Comparison of ENCODE assay signal across 22 cellular contexts in the genomic region with DNA sequence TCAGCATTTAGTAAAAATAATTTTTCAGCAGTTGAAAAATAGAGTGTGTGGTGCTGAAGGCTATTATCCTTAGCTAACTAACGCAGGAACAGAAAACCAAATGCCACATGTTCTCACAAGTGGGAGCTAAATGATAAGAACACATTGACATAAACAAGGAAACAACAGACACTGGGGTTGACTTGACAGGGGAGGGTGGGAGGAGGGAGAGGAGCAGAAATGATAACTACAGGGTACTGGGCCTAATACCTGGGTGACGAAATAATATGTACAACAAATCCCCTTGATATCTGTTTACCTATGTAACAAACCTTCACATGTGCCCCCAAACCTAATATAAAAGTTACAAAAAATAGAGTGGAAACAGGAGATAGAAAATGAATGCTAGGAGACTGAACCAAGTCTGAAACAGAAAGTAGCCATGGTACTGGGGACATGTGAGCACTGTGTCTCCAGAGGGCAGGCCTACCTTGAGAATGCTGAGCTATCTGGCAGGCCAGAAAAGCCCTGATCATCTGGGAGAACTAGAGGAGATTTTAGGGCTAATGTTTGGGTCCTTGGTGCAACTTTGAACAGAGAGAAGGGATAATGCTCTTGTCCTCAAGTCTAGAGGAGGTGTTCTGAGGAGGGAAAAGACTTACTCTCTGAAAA. TPM values are rescaled to one million over a fixed set of nuclear protein-coding genes. Genes with fewer than 3 reads are reported as not detected.
DNase-seq lines count a peak whose midpoint lies in the region; ATAC-seq lines count a peak whose summit lies in the region.
"Had no signal": no experiment of that assay in that cellular context is flagged by ENCODE, and none has a peak within 500 bp of the region (broad histone marks: within the 10 kb centered on the region; RNA-seq: fewer than 3 reads in every experiment).

No MANE protein-coding gene starts in this region.

- peaks cover 42% of the 10 kb centered on the region for H3K4me1 Mint-ChIP-seq in activated CD4-positive, alpha-beta T cell treated with anti-CD3 and anti-CD28 coated beads, Interleukin-2, amount 10 ng/mL, durations not matched to agents 7 days and 5 days
- peaks cover 11% of the 10 kb centered on the region for H3K4me1 Mint-ChIP-seq in activated T-helper 17 cell treated with anti-CD3 and anti-CD28 coated beads, Interleukin-2, amount 50 U/mL, for 72 hours
- peaks cover 0 to 8% of the 10 kb centered on the region in 2 donors for H3K4me1 Mint-ChIP-seq in natural killer cell treated with Interleukin-12 subunit alpha and Interleukin-12 subunit beta and Interleukin-15 and Interleukin-18, amount 100 ng/mL, for 72 hours (ENCODE audit: low read depth in 2 of 2)

- H3K9me3 Mint-ChIP-seq in activated CD4-positive, alpha-beta T cell treated with anti-CD3 and anti-CD28 coated beads, Interleukin-2, amount 10 ng/mL, durations not matched to agents 7 days and 5 days: peaks cover 11% of the 10 kb centered on the region
- H3K9me3 Mint-ChIP-seq in activated T-helper 17 cell treated with anti-CD3 and anti-CD28 coated beads, Interleukin-2, amount 50 U/mL, for 72 hours: no peaks in the 10 kb centered on the region
- H3K9me3 Mint-ChIP-seq in natural killer cell treated with Interleukin-12 subunit alpha and Interleukin-12 subunit beta and Interleukin-15 and Interleukin-18, amount 100 ng/mL, for 72 hours: peaks cover 3% of the 10 kb centered on the region

- DNase-seq in activated CD4-positive, alpha-beta T cell treated with anti-CD3 and anti-CD28 coated beads, Interleukin-2, amount 10 ng/mL, durations not matched to agents 7 days and 5 days: no peak
- no peak for DNase-seq in activated CD4-positive, alpha-beta T cell treated with anti-CD3 and anti-CD28 coated beads, Interleukin-2, amount 50 U/mL, for 48 hours
- DNase-seq in natural killer cell treated with Interleukin-12 subunit alpha and Interleukin-12 subunit beta and Interleukin-15 and Interleukin-18, amount 100 ng/mL, for 72 hours (ENCODE audit: low spot score): no peak
- DNase-seq: anterior cingulate cortex; effector memory CD4-positive, alpha-beta T cell; GF-D8; NCI-H1930; NCI-H446 treated with DMSO at 0.1 percent for 48 hours; occipital lobe; stimulated activated CD4-positive, alpha-beta T cell treated with anti-CD3 and anti-CD28 coated beads, Interleukin-15, amount 100 ng/mL, for 24 hours; T-cell; WERI-Rb-1 had no signal

- CTCF ChIA-PET in activated CD4-positive, alpha-beta T cell treated with anti-CD3 and anti-CD28 coated beads, Interleukin-2, amount 10 ng/mL, durations not matched to agents 7 days and 5 days (lab: Charles Lee): interaction anchor here (0.8 kb wide), 1 partner anchor 460 kb away, joined by 3 read pairs; no protein-coding TSS in a partner anchor

- H3K27ac Mint-ChIP-seq in activated CD4-positive, alpha-beta T cell treated with anti-CD3 and anti-CD28 coated beads, Interleukin-2, amount 10 ng/mL, durations not matched to agents 7 days and 5 days: peak overlapping the region; percentile 11
- H3K27ac Mint-ChIP-seq in activated T-helper 17 cell treated with anti-CD3 and anti-CD28 coated beads, Interleukin-2, amount 50 U/mL, for 72 hours: peak overlapping the region; percentile 60
- H3K27ac Mint-ChIP-seq in natural killer cell treated with Interleukin-12 subunit alpha and Interleukin-12 subunit beta and Interleukin-15 and Interleukin-18, amount 100 ng/mL, for 72 hours: no peak overlapping the region
- H3K27ac Mint-ChIP-seq: activated T-helper 2 cell treated with anti-CD3 and anti-CD28 coated beads, Interferon-gamma antibody, Interleukin-2, Interleukin-4, amounts not matched to agents 10 μg/mL and 5 μg/mL and 100 μg/mL, durations not matched to agents 14 hours and 24 hours and 36 hours; stimulated activated effector memory CD8-positive, alpha-beta T cell treated with anti-CD3 and anti-CD28 coated beads, Interleukin-12 subunit alpha, Interleukin-12 subunit beta, amount 100 ng/mL, for 72 hours; T-cell had no signal

- POLR2A ChIA-PET in activated CD4-positive, alpha-beta T cell treated with anti-CD3 and anti-CD28 coated beads, Interleukin-2, amount 10 ng/mL, durations not matched to agents 7 days and 5 days (lab: Charles Lee): no interaction called here

- ATAC-seq in GM18861 (IDR thresholded peaks at IDR 0.05; ENCODE audit: unreplicated experiment): peak; percentile 32
- ATAC-seq in HG02610 (IDR thresholded peaks at IDR 0.05; ENCODE audit: unreplicated experiment): peak; percentile 51
- ATAC-seq in activated T-helper 17 cell treated with anti-CD3 and anti-CD28 coated beads, Interleukin-2, amount 50 U/mL, for 72 hours (replicated peaks): no peak
- ATAC-seq in HG02870 (IDR thresholded peaks at IDR 0.05; ENCODE audit: unreplicated experiment): no peak
- ATAC-seq in natural killer cell treated with Interleukin-12 subunit alpha and Interleukin-12 subunit beta and Interleukin-15 and Interleukin-18, amount 100 ng/mL, for 72 hours: no peak
- ATAC-seq in GM21737 (IDR thresholded peaks at IDR 0.05; ENCODE audit: unreplicated experiment): no peak
- ATAC-seq: left lobe of liver; stimulated activated effector memory CD8-positive, alpha-beta T cell treated with anti-CD3 and anti-CD28 coated beads, Interleukin-12 subunit alpha, Interleukin-12 subunit beta, amount 100 ng/mL, for 72 hours; T-cell had no signal

- H3K27me3 Mint-ChIP-seq in activated CD4-positive, alpha-beta T cell treated with anti-CD3 and anti-CD28 coated beads, Interleukin-2, amount 10 ng/mL, durations not matched to agents 7 days and 5 days: no peaks in the 10 kb centered on the region
- peaks cover 6% of the 10 kb centered on the region for H3K27me3 Mint-ChIP-seq in activated T-helper 17 cell treated with anti-CD3 and anti-CD28 coated beads, Interleukin-2, amount 50 U/mL, for 72 hours
- H3K27me3 Mint-ChIP-seq in natural killer cell treated with Interleukin-12 subunit alpha and Interleukin-12 subunit beta and Interleukin-15 and Interleukin-18, amount 100 ng/mL, for 72 hours: peaks cover 0 to 10% of the 10 kb centered on the region in 2 donors

- no peak overlapping the region for H3K4me3 Mint-ChIP-seq in activated CD4-positive, alpha-beta T cell treated with anti-CD3 and anti-CD28 coated beads, Interleukin-2, amount 10 ng/mL, durations not matched to agents 7 days and 5 days
- H3K4me3 Mint-ChIP-seq in activated T-helper 17 cell treated with anti-CD3 and anti-CD28 coated beads, Interleukin-2, amount 50 U/mL, for 72 hours: no peak overlapping the region
- no peak overlapping the region for H3K4me3 Mint-ChIP-seq in natural killer cell treated with Interleukin-12 subunit alpha and Interleukin-12 subunit beta and Interleukin-15 and Interleukin-18, amount 100 ng/mL, for 72 hours
- H3K4me3 Mint-ChIP-seq: stimulated activated effector memory CD8-positive, alpha-beta T cell treated with anti-CD3 and anti-CD28 coated beads, Interleukin-12 subunit alpha, Interleukin-12 subunit beta, amount 100 ng/mL, for 72 hours; T-cell had no signal

- H3K36me3 Mint-ChIP-seq in activated CD4-positive, alpha-beta T cell treated with anti-CD3 and anti-CD28 coated beads, Interleukin-2, amount 10 ng/mL, durations not matched to agents 7 days and 5 days (ENCODE audit: low read depth): peaks cover 4% of the 10 kb centered on the region
- no peaks in the 10 kb centered on the region for H3K36me3 Mint-ChIP-seq in activated T-helper 17 cell treated with anti-CD3 and anti-CD28 coated beads, Interleukin-2, amount 50 U/mL, for 72 hours (ENCODE audit: low read depth)
- peaks cover 7% of the 10 kb centered on the region for H3K36me3 Mint-ChIP-seq in natural killer cell treated with Interleukin-12 subunit alpha and Interleukin-12 subunit beta and Interleukin-15 and Interleukin-18, amount 100 ng/mL, for 72 hours
- H3K36me3 Mint-ChIP-seq: stimulated activated effector memory CD8-positive, alpha-beta T cell treated with anti-CD3 and anti-CD28 coated beads, Interleukin-12 subunit alpha, Interleukin-12 subunit beta, amount 100 ng/mL, for 72 hours had no signal

RNA-seq across cellular contexts. Expression of a gene that starts 4.7 kb away (rescaled TPM):
- not detected for total RNA-seq in activated CD4-positive, alpha-beta T cell treated with anti-CD3 and anti-CD28 coated beads, Interleukin-2, amount 10 ng/mL, durations not matched to agents 7 days and 5 days
- not detected for total RNA-seq in activated T-helper 17 cell treated with anti-CD3 and anti-CD28 coated beads, Interleukin-2, amount 50 U/mL, for 72 hours
- not detected for total RNA-seq in natural killer cell treated with Interleukin-12 subunit alpha and Interleukin-12 subunit beta and Interleukin-15 and Interleukin-18, amount 100 ng/mL, for 72 hours
- total RNA-seq: A172; activated CD8-positive, alpha-beta memory T cell treated with anti-CD3 and anti-CD28 coated beads for 36 hours; activated T-helper 2 cell treated with anti-CD3 and anti-CD28 coated beads, Interferon-gamma antibody, Interleukin-2, Interleukin-4, amounts not matched to agents 10 μg/mL and 5 μg/mL and 100 μg/mL, durations not matched to agents 14 hours and 24 hours and 36 hours; left lobe of liver had no signal

RNA-seq across cellular contexts. Expression of a gene that starts 54.0 kb away (rescaled TPM):
- 10 to 100 TPM; 20.2 to 22.0 TPM for total RNA-seq in activated CD4-positive, alpha-beta T cell treated with anti-CD3 and anti-CD28 coated beads, Interleukin-2, amount 10 ng/mL, durations not matched to agents 7 days and 5 days
- total RNA-seq in activated T-helper 17 cell treated with anti-CD3 and anti-CD28 coated beads, Interleukin-2, amount 50 U/mL, for 72 hours: 10 to 100 TPM; 23.1 to 24.3 TPM
- 10 to 100 TPM; 26.4 to 46.0 TPM for total RNA-seq in natural killer cell treated with Interleukin-12 subunit alpha and Interleukin-12 subunit beta and Interleukin-15 and Interleukin-18, amount 100 ng/mL, for 72 hours

Comparison
In these comparisons a context has a peak if more than half of its experiments do, and no peak if none do; other contexts are left out.
1. H3K27ac Mint-ChIP-seq: peak in activated CD4-positive, alpha-beta T cell treated with anti-CD3 and anti-CD28 coated beads, Interleukin-2, amount 10 ng/mL, durations not matched to agents 7 days and 5 days (single experiment) and activated T-helper 17 cell treated with anti-CD3 and anti-CD28 coated beads, Interleukin-2, amount 50 U/mL, for 72 hours (single experiment); none in natural killer cell treated with Interleukin-12 subunit alpha and Interleukin-12 subunit beta and Interleukin-15 and Interleukin-18, amount 100 ng/mL, for 72 hours (0 of 2).
2. ATAC-seq: peak in GM18861 (single experiment) and HG02610 (single experiment); none in activated T-helper 17 cell treated with anti-CD3 and anti-CD28 coated beads, Interleukin-2, amount 50 U/mL, for 72 hours (single experiment), HG02870 (single experiment), natural killer cell treated with Interleukin-12 subunit alpha and Interleukin-12 subunit beta and Interleukin-15 and Interleukin-18, amount 100 ng/mL, for 72 hours (0 of 2) and GM21737 (single experiment).